Comparison of ENCODE assay signal across 8 cellular contexts in genomic region chr7:66654275-66655112, GRCh38. TPM values are rescaled to one million over a fixed set of nuclear protein-coding genes. Genes with fewer than 3 reads are reported as not detected.
DNase-seq lines count a peak whose midpoint lies in the region; ATAC-seq and TF ChIP-seq lines count a peak whose summit lies in the region.

No MANE protein-coding gene starts in this region.

- peaks cover 0 to 2% (median 0%) of the 10 kb centered on the region in 8 donors for H3K9me3 Mint-ChIP-seq in CD4-positive, alpha-beta memory T cell
- no peaks in the 10 kb centered on the region for H3K9me3 Mint-ChIP-seq in activated CD8-positive, alpha-beta T cell treated with anti-CD3 and anti-CD28 coated beads for 36 hours

- no peak for TF ChIP-seq CTCF in activated CD8-positive, alpha-beta T cell treated with anti-CD3 and anti-CD28 coated beads for 36 hours (IDR thresholded peaks at IDR 0.05)
- TF ChIP-seq CTCF in lower lobe of right lung (IDR thresholded peaks at IDR 0.05), result no peak

- CTCF ChIA-PET in CD4-positive, alpha-beta memory T cell (lab: Charles Lee; ENCODE audit: partially characterized antibody), result interaction anchor here (0.7 to 1.2 kb wide), 3 partner anchors 11 to 60 kb away, joined by 3 to 4 read pairs (median 3); no protein-coding TSS in a partner anchor
- CTCF ChIA-PET in activated CD8-positive, alpha-beta T cell treated with anti-CD3 and anti-CD28 coated beads for 36 hours (lab: Charles Lee), result interaction anchor here (0.7 to 1.5 kb wide), 4 partner anchors 92 to 97 kb away, joined by 3 to 4 read pairs (median 3); no protein-coding TSS in a partner anchor

- H3K4me1 Mint-ChIP-seq in CD4-positive, alpha-beta memory T cell, result peaks cover 10 to 33% (median 24%) of the 10 kb centered on the region in 4 donors
- peaks cover 19% of the 10 kb centered on the region for H3K4me1 Mint-ChIP-seq in activated CD8-positive, alpha-beta T cell treated with anti-CD3 and anti-CD28 coated beads for 36 hours (ENCODE audit: low read depth)

- no peaks in the 10 kb centered on the region for H3K27me3 ChIP-seq in CD4-positive, alpha-beta memory T cell (ENCODE audit: insufficient read depth, low read length)
- H3K27me3 ChIP-seq in lower lobe of right lung (ENCODE audit: low read depth), result no peaks in the 10 kb centered on the region

- peaks cover 17% of the 10 kb centered on the region for H3K4me1 ChIP-seq in CD4-positive, alpha-beta memory T cell (ENCODE audit: insufficient read depth, low read length)
- peaks cover 20% of the 10 kb centered on the region for H3K4me1 ChIP-seq in lower lobe of right lung

- peaks cover 0 to 6% of the 10 kb centered on the region in 2 donors for H3K36me3 Mint-ChIP-seq in CD4-positive, alpha-beta memory T cell
- H3K36me3 Mint-ChIP-seq in activated CD8-positive, alpha-beta T cell treated with anti-CD3 and anti-CD28 coated beads for 36 hours (ENCODE audit: low read depth), result peaks cover 9% of the 10 kb centered on the region

- no peaks in the 10 kb centered on the region for H3K9me3 ChIP-seq in CD4-positive, alpha-beta memory T cell (ENCODE audit: control insufficient read depth in 1 of 2, low read length in 2 of 2)
- H3K9me3 ChIP-seq in lower lobe of right lung, result no peaks in the 10 kb centered on the region

- peak; percentile 95 for ATAC-seq in GM19455 (IDR thresholded peaks at IDR 0.05; ENCODE audit: unreplicated experiment)
- ATAC-seq in activated CD8-positive, alpha-beta T cell treated with anti-CD3 and anti-CD28 coated beads for 36 hours, result peak; percentile 97
- peak; percentile 98 for ATAC-seq in lower lobe of right lung

- H3K4me3 ChIP-seq in CD4-positive, alpha-beta memory T cell (ENCODE audit: low read length in 2 of 2), result peak overlapping the region; percentile 90 to 91
- peak overlapping the region; percentile 78 for H3K4me3 ChIP-seq in lower lobe of right lung

- intact Hi-C loops in CD4-positive, alpha-beta memory T cell (cut with micrococcal nuclease), result loop anchor here (1.0 to 10.0 kb wide), 7 partner anchors 26 to 342 kb away; partner anchors contain the start of genes KCTD7, RABGEF1 and TYW1
- intact Hi-C loops in activated CD8-positive, alpha-beta T cell treated with anti-CD3 and anti-CD28 coated beads for 36 hours (cut with micrococcal nuclease), result no loop called here
- intact Hi-C loops in lower lobe of right lung (cut with DNase I), result no loop called here

- peak; percentile 97 to 99 (median 98) for DNase-seq in CD4-positive, alpha-beta memory T cell
- DNase-seq in HK-2 (ENCODE audit: unreplicated experiment) (peak; percentile 98), NCI-H82 treated with DMSO at 0.1 percent for 48 hours (lab: John Stamatoyannopoulos, UW; ENCODE audit: unreplicated experiment) (peak; percentile 68), ecto neural progenitor cell (ENCODE audit: low spot score) (peak; percentile 99), lower lobe of right lung (peak; percentile 99)
- peak; percentile 99 for DNase-seq in activated CD8-positive, alpha-beta T cell treated with anti-CD3 and anti-CD28 coated beads for 36 hours
- peak; percentile 87 to 94 (median 90) for DNase-seq in stimulated activated CD4-positive, alpha-beta T cell treated with anti-CD3 and anti-CD28 coated beads, TNF-alpha, amount 100 ng/mL, for 1 hour (ENCODE audit: low read depth in 3 of 3, low spot score in 1 of 3)

- H3K36me3 ChIP-seq in CD4-positive, alpha-beta memory T cell (ENCODE audit: insufficient read depth, low read length), result no peaks in the 10 kb centered on the region
- H3K36me3 ChIP-seq in lower lobe of right lung, result no peaks in the 10 kb centered on the region

- no peaks in the 10 kb centered on the region for H3K27me3 Mint-ChIP-seq in CD4-positive, alpha-beta memory T cell
- no peaks in the 10 kb centered on the region for H3K27me3 Mint-ChIP-seq in activated CD8-positive, alpha-beta T cell treated with anti-CD3 and anti-CD28 coated beads for 36 hours

- POLR2A ChIA-PET in CD4-positive, alpha-beta memory T cell (lab: Charles Lee; ENCODE audit: partially characterized antibody), result interaction anchor here (0.7 to 4.5 kb wide), 21 partner anchors 9 to 342 kb away, joined by 3 to 83 read pairs (median 5); partner anchors contain the start of genes KCTD7, RABGEF1, SBDS and TYW1
- POLR2A ChIA-PET in activated CD8-positive, alpha-beta T cell treated with anti-CD3 and anti-CD28 coated beads for 36 hours (lab: Charles Lee), result interaction anchor here (0.9 to 1.9 kb wide), 19 partner anchors 8 to 600 kb away, joined by 3 to 8 read pairs (median 4); partner anchors contain the start of genes KCTD7 and RABGEF1

- H3K27ac Mint-ChIP-seq in CD4-positive, alpha-beta memory T cell, result peak overlapping the region; percentile 99
- H3K27ac Mint-ChIP-seq in activated CD8-positive, alpha-beta T cell treated with anti-CD3 and anti-CD28 coated beads for 36 hours, result peak overlapping the region; percentile 92

- H3K27ac ChIP-seq in CD4-positive, alpha-beta memory T cell (ENCODE audit: low read depth, low read length), result peak overlapping the region; percentile 95
- H3K27ac ChIP-seq in lower lobe of right lung, result peak overlapping the region; percentile 100

- peak overlapping the region; percentile 96 to 99 (median 97) for H3K4me3 Mint-ChIP-seq in CD4-positive, alpha-beta memory T cell
- H3K4me3 Mint-ChIP-seq in activated CD8-positive, alpha-beta T cell treated with anti-CD3 and anti-CD28 coated beads for 36 hours, result peak overlapping the region; percentile 97

RNA-seq across cellular contexts. Expression of gene KCTD7, which starts 25.8 kb away (rescaled TPM):
- 10 to 100 TPM; 57.3 to 63.8 TPM for total RNA-seq in CD4-positive, alpha-beta memory T cell
- 10 to 100 TPM; 10.1 to 22.2 TPM for polyA plus RNA-seq in CD4-positive, alpha-beta memory T cell
- 1 to 10 TPM; 4.8 to 5.4 TPM for total RNA-seq in activated CD8-positive, alpha-beta T cell treated with anti-CD3 and anti-CD28 coated beads for 36 hours
- 12.6 TPM for total RNA-seq in lower lobe of right lung

Comparison
In these comparisons a context has a peak if more than half of its experiments do, and no peak if none do; other contexts are left out.
1. Peak in every context shown above with its lines: DNase-seq, ATAC-seq, H3K4me3 ChIP-seq and H3K27ac ChIP-seq.